ENCODE assay signal across 15 cellular contexts in genomic region chr7:94618134-94618533, GRCh38. TPM values are rescaled to one million over a fixed set of nuclear protein-coding genes. Genes with fewer than 3 reads are reported as not detected.
DNase-seq lines count a peak whose midpoint lies in the region; ATAC-seq and TF ChIP-seq lines count a peak whose summit lies in the region.
"Had no signal": no experiment of that assay in that cellular context is flagged by ENCODE, and none has a peak within 500 bp of the region (broad histone marks: within the 10 kb centered on the region; RNA-seq: fewer than 3 reads in every experiment).

No MANE protein-coding gene starts in this region.

- no peaks in the 10 kb centered on the region for H3K36me3 Mint-ChIP-seq in natural killer cell
- H3K36me3 Mint-ChIP-seq: CD4-positive, CD25-positive, alpha-beta regulatory T cell had no signal

- H3K27ac Mint-ChIP-seq in natural killer cell = no peak overlapping the region

- TF ChIP-seq CTCF in natural killer cell (IDR thresholded peaks at IDR 0.05) = no peak

- H3K9me3 Mint-ChIP-seq in natural killer cell = no peaks in the 10 kb centered on the region
- H3K9me3 Mint-ChIP-seq: H9 had no signal

- H3K4me3 Mint-ChIP-seq in natural killer cell = no peak overlapping the region
- H3K4me3 Mint-ChIP-seq: CD4-positive, CD25-positive, alpha-beta regulatory T cell; H9 had no signal

- intact Hi-C loops in natural killer cell (cut with micrococcal nuclease) = no loop called here

- H3K4me1 Mint-ChIP-seq in natural killer cell = peaks cover 0 to 6% of the 10 kb centered on the region in 2 donors
- H3K4me1 Mint-ChIP-seq: H9 had no signal

- DNase-seq in EH (ENCODE audit: low read depth) (peak; percentile 15), MV-4-11 (lab: John Stamatoyannopoulos, UW) (peak; percentile 30), iris pigment epithelial cell (ENCODE audit: low read depth) (peak; percentile 28), natural killer cell (no peak)
- DNase-seq: BE2C; C1 segment of cervical spinal cord; Caco-2; CD4-positive, CD25-positive, alpha-beta regulatory T cell; DMS153; DMS79; GF-D8; H9 had no signal

- H3K27me3 Mint-ChIP-seq in natural killer cell (ENCODE audit: low read depth in 2 of 2) = no peaks in the 10 kb centered on the region

- ATAC-seq in natural killer cell (no peak), HG03378 (IDR thresholded peaks at IDR 0.05; ENCODE audit: unreplicated experiment) (no peak), GM21529 (IDR thresholded peaks at IDR 0.05; ENCODE audit: unreplicated experiment) (no peak)

RNA-seq across cellular contexts. Expression of gene SGCE, which starts 37.8 kb away (rescaled TPM):
- total RNA-seq in natural killer cell = under 1 TPM; 0.20 to 0.65 (median 0.28) TPM
- total RNA-seq: HT-29 had no signal
